ENCODE assay signal across 28 cellular contexts in genomic region chr7:27753863-27754262, GRCh38.
"Had no signal": no experiment of that assay in that cellular context is flagged by ENCODE, and none has a peak within 500 bp of the region (broad histone marks: within the 10 kb centered on the region; RNA-seq: fewer than 3 reads in every experiment).

No MANE protein-coding gene starts in this region.

- H3K4me3 ChIP-seq: body of pancreas, colonic mucosa, left lung, lung, right atrium auricular region, stomach, tibial artery, upper lobe of right lung had no signal

- H3K9me3 ChIP-seq: body of pancreas, colonic mucosa, left lung, right atrium auricular region, stomach, tibial artery, upper lobe of right lung had no signal

- H3K4me3 Mint-ChIP-seq: activated CD4-positive, alpha-beta memory T cell treated with anti-CD3 and anti-CD28 coated beads for 36 hours; activated CD4-positive, alpha-beta T cell treated with anti-CD3 and anti-CD28 coated beads, Interleukin-2, amount 10 ng/mL, durations not matched to agents 24 days and 14 days; natural killer cell; stimulated activated naive B cell treated with anti-CD40 and anti-IgM and Interleukin-4, amounts not matched to agents 10 μg/mL and 1 μg/mL and 100 μg/mL, for 72 hours; T-helper 17 cell had no signal

- H3K27me3 Mint-ChIP-seq: activated CD4-positive, alpha-beta memory T cell treated with anti-CD3 and anti-CD28 coated beads for 36 hours; activated CD4-positive, alpha-beta T cell treated with anti-CD3 and anti-CD28 coated beads, Interleukin-2, amount 10 ng/mL, durations not matched to agents 24 days and 14 days; stimulated activated naive B cell treated with anti-CD40 and anti-IgM and Interleukin-4, amounts not matched to agents 10 μg/mL and 1 μg/mL and 100 μg/mL, for 72 hours; T-helper 17 cell had no signal

- H3K4me1 ChIP-seq: colonic mucosa, left lung, right atrium auricular region, tibial artery, upper lobe of right lung had no signal

- ATAC-seq: body of pancreas; left lung; natural killer cell; stimulated activated naive B cell treated with anti-CD40 and anti-IgM and Interleukin-4, amounts not matched to agents 10 μg/mL and 1 μg/mL and 100 μg/mL, for 72 hours; T-helper 17 cell; upper lobe of right lung had no signal

- H3K9me3 Mint-ChIP-seq: activated CD4-positive, alpha-beta memory T cell treated with anti-CD3 and anti-CD28 coated beads for 36 hours; activated CD4-positive, alpha-beta T cell treated with anti-CD3 and anti-CD28 coated beads, Interleukin-2, amount 10 ng/mL, durations not matched to agents 24 days and 14 days; natural killer cell; stimulated activated naive B cell treated with anti-CD40 and anti-IgM and Interleukin-4, amounts not matched to agents 10 μg/mL and 1 μg/mL and 100 μg/mL, for 72 hours had no signal

- H3K27ac Mint-ChIP-seq: activated CD4-positive, alpha-beta memory T cell treated with anti-CD3 and anti-CD28 coated beads for 36 hours; activated CD4-positive, alpha-beta T cell treated with anti-CD3 and anti-CD28 coated beads, Interleukin-2, amount 10 ng/mL, durations not matched to agents 24 days and 14 days; stimulated activated naive B cell treated with anti-CD40 and anti-IgM and Interleukin-4, amounts not matched to agents 10 μg/mL and 1 μg/mL and 100 μg/mL, for 72 hours; T-helper 17 cell had no signal

- H3K27ac ChIP-seq: body of pancreas, colonic mucosa, left lung, right atrium auricular region, stomach, tibial artery, upper lobe of right lung, WERI-Rb-1 had no signal

- DNase-seq: activated CD4-positive, alpha-beta memory T cell treated with anti-CD3 and anti-CD28 coated beads for 36 hours; activated CD4-positive, alpha-beta T cell treated with anti-CD3 and anti-CD28 coated beads, Interleukin-2, amount 10 ng/mL, durations not matched to agents 24 days and 14 days; activated CD4-positive, CD25-positive, alpha-beta regulatory T cell treated with anti-CD3 and anti-CD28 coated beads, Interleukin-2, amount 50 U/mL, for 72 hours; activated CD8-positive, alpha-beta memory T cell treated with anti-CD3 and anti-CD28 coated beads, Interleukin-2, amount 50 U/mL, for 4 hours; activated gamma-delta T cell treated with Interleukin-2 at 50 U/mL for 16 hours; activated naive CD4-positive, alpha-beta T cell treated with anti-CD3 and anti-CD28 coated beads, Interleukin-2, amount 50 U/mL, for 16 hours; activated T-cell treated with anti-CD3 and anti-CD28 coated beads, Interleukin-2, amount 50 U/mL, for 1 hour; amygdala; body of pancreas; cerebellar nuclear complex; colonic mucosa; effector memory CD4-positive, alpha-beta T cell; erythroblast; head of caudate nucleus; left lung; mesendoderm; natural killer cell; stimulated activated CD4-positive, alpha-beta T cell treated with anti-CD3 and anti-CD28 coated beads, Interleukin-15, amount 100 ng/mL, for 24 hours; stimulated activated CD4-positive, alpha-beta T cell treated with anti-CD3 and anti-CD28 coated beads, Interleukin-2, amount 100 ng/mL, for 24 hours; stimulated activated naive B cell treated with anti-CD40 and anti-IgM and Interleukin-4, amounts not matched to agents 10 μg/mL and 1 μg/mL and 100 μg/mL, for 72 hours; stomach; T-helper 17 cell; T1000; tibial artery; upper lobe of right lung; WERI-Rb-1 had no signal

- H3K27me3 ChIP-seq: body of pancreas, colonic mucosa, left lung, right atrium auricular region, stomach, tibial artery, upper lobe of right lung had no signal
